Comparison of ENCODE assay signal across 13 cellular contexts in genomic region chr2:237213325-237214040, GRCh38.
DNase-seq lines count a peak whose midpoint lies in the region; TF ChIP-seq lines count a peak whose summit lies in the region.
"Had no signal": no experiment of that assay in that cellular context is flagged by ENCODE, and none has a peak within 500 bp of the region (broad histone marks: within the 10 kb centered on the region; RNA-seq: fewer than 3 reads in every experiment).

No MANE protein-coding gene starts in this region.

- H3K36me3 Mint-ChIP-seq in nephron progenitor cell (ENCODE audit: low read depth) = no peaks in the 10 kb centered on the region
- H3K36me3 Mint-ChIP-seq: IgD-negative memory B cell; stimulated activated effector memory CD8-positive, alpha-beta T cell treated with anti-CD3 and anti-CD28 coated beads, Interleukin-12 subunit alpha, Interleukin-12 subunit beta, amount 100 ng/mL, for 72 hours had no signal

- H3K27ac Mint-ChIP-seq in nephron progenitor cell = no peak overlapping the region
- H3K27ac Mint-ChIP-seq: activated T-cell treated with anti-CD3 and anti-CD28 coated beads, Interleukin-2, amount 50 U/mL, for 24 hours; IgD-negative memory B cell; stimulated activated effector memory CD8-positive, alpha-beta T cell treated with anti-CD3 and anti-CD28 coated beads, Interleukin-12 subunit alpha, Interleukin-12 subunit beta, amount 100 ng/mL, for 72 hours had no signal

- no peaks in the 10 kb centered on the region for H3K27me3 Mint-ChIP-seq in nephron progenitor cell (ENCODE audit: low read depth, poor library complexity)
- H3K27me3 Mint-ChIP-seq: IgD-negative memory B cell had no signal

- no peak overlapping the region for H3K4me3 Mint-ChIP-seq in nephron progenitor cell
- H3K4me3 Mint-ChIP-seq: activated T-cell treated with anti-CD3 and anti-CD28 coated beads, Interleukin-2, amount 50 U/mL, for 24 hours; IgD-negative memory B cell; stimulated activated effector memory CD8-positive, alpha-beta T cell treated with anti-CD3 and anti-CD28 coated beads, Interleukin-12 subunit alpha, Interleukin-12 subunit beta, amount 100 ng/mL, for 72 hours had no signal

- CTCF ChIA-PET in RWPE1 (lab: Yijun Ruan, JAX) = interaction anchor here (0.6 kb wide), 1 partner anchor 8 kb away, joined by 3 read pairs; no protein-coding TSS in a partner anchor

- TF ChIP-seq CTCF in RWPE1 (conservative IDR thresholded peaks at IDR 0.05; ENCODE audit: low read depth) (no peak), nephron progenitor cell (IDR thresholded peaks at IDR 0.05) (no peak)

- no peaks in the 10 kb centered on the region for H3K9me3 Mint-ChIP-seq in nephron progenitor cell
- H3K9me3 Mint-ChIP-seq: activated T-cell treated with anti-CD3 and anti-CD28 coated beads, Interleukin-2, amount 50 U/mL, for 24 hours; IgD-negative memory B cell; stimulated activated effector memory CD8-positive, alpha-beta T cell treated with anti-CD3 and anti-CD28 coated beads, Interleukin-12 subunit alpha, Interleukin-12 subunit beta, amount 100 ng/mL, for 72 hours had no signal

- 0 out of 2 replicates have a peak overlapping the region, but pooled peaks have one; percentile 2 for H3K27ac ChIP-seq in RWPE1

- DNase-seq in AG08395 (ENCODE audit: low spot score) (peak; percentile 74), RWPE1 (ENCODE audit: low spot score) (no peak), fibroblast of peridontal ligament (ENCODE audit: extremely low read depth) (peak; percentile 62), nephron progenitor cell (peak; percentile 28), DMS 273 treated with DMSO at 0.1 percent for 48 hours (lab: John Stamatoyannopoulos, UW) (no peak), NCI-H226 (no peak), NCI-H524 treated with DMSO at 0.1 percent for 48 hours (lab: John Stamatoyannopoulos, UW) (no peak)
- no peak for DNase-seq in stimulated activated CD4-positive, alpha-beta T cell treated with anti-CD3 and anti-CD28 coated beads, Interleukin-1b, Interleukin-23, amount 100 ng/mL, for 48 hours
- DNase-seq: activated T-cell treated with anti-CD3 and anti-CD28 coated beads, Interleukin-2, amount 50 U/mL, for 24 hours; NCI-H2227 treated with DMSO at 0.1 percent for 48 hours; small intestine had no signal

- peaks cover 9% of the 10 kb centered on the region for H3K4me1 Mint-ChIP-seq in nephron progenitor cell
- H3K4me1 Mint-ChIP-seq: IgD-negative memory B cell; stimulated activated effector memory CD8-positive, alpha-beta T cell treated with anti-CD3 and anti-CD28 coated beads, Interleukin-12 subunit alpha, Interleukin-12 subunit beta, amount 100 ng/mL, for 72 hours had no signal

- POLR2A ChIA-PET in RWPE1 (lab: Yijun Ruan, JAX; ENCODE audit: low non-redundant PET) = no interaction called here

Comparison
In these comparisons a context has a peak if more than half of its experiments do, and no peak if none do; other contexts are left out.
1. DNase-seq: peak in AG08395 (single experiment), fibroblast of peridontal ligament (single experiment) and nephron progenitor cell (single experiment); none in RWPE1 (single experiment), DMS 273 treated with DMSO at 0.1 percent for 48 hours (single experiment), NCI-H226 (single experiment), NCI-H524 treated with DMSO at 0.1 percent for 48 hours (single experiment) and stimulated activated CD4-positive, alpha-beta T cell treated with anti-CD3 and anti-CD28 coated beads, Interleukin-1b, Interleukin-23, amount 100 ng/mL, for 48 hours (single experiment).